1 cellular context compared by ENCODE assay signal in genomic region chr9:77726289-77726688, GRCh38.
TF ChIP-seq lines count a peak whose summit lies in the region.

No MANE protein-coding gene starts in this region.

TF ChIP-seq in IMR-90, 13 proteins besides CTCF, POLR2A, EP300 and RAD21:
- TF ChIP-seq MAZ (IDR thresholded peaks at IDR 0.05; ENCODE audit: borderline replicate concordance, low read depth, low read length) (no peak), MXI1 (IDR thresholded peaks at IDR 0.05; ENCODE audit: borderline replicate concordance, low read depth, low read length) (no peak), ELK1 (IDR thresholded peaks at IDR 0.05; ENCODE audit: borderline replicate concordance, low read depth, low read length) (no peak), CHD1 (IDR thresholded peaks at IDR 0.05; ENCODE audit: low read depth, low read length) (no peak), SMC3 (IDR thresholded peaks at IDR 0.05; ENCODE audit: low read depth, low read length) (no peak), RFX5 (IDR thresholded peaks at IDR 0.05; ENCODE audit: low read depth, low read length) (no peak), BHLHE40 (IDR thresholded peaks at IDR 0.05; ENCODE audit: low read depth, low read length) (no peak), MAFK (IDR thresholded peaks at IDR 0.05; ENCODE audit: low read depth, low read length) (no peak), RCOR1 (IDR thresholded peaks at IDR 0.05; ENCODE audit: insufficient replicate concordance, low read length) (no peak)
